ENCODE assay signal across 26 cellular contexts in genomic region chr4:33067221-33067620, GRCh38.
DNase-seq lines count a peak whose midpoint lies in the region; ATAC-seq, FAIRE-seq and TF ChIP-seq lines count a peak whose summit lies in the region.
"Had no signal": no experiment of that assay in that cellular context is flagged by ENCODE, and none has a peak within 500 bp of the region (broad histone marks: within the 10 kb centered on the region; RNA-seq: fewer than 3 reads in every experiment).

No MANE protein-coding gene starts in this region.

- no peaks in the 10 kb centered on the region for H3K4me1 ChIP-seq in PC-3 (ENCODE audit: insufficient read depth, low read length)
- H3K4me1 ChIP-seq: BLaER1 had no signal

- no peak overlapping the region for H2AFZ ChIP-seq in PC-3 (ENCODE audit: low read length)

- H3K27me3 ChIP-seq in PC-3 (ENCODE audit: low read length) = no peaks in the 10 kb centered on the region
- H3K27me3 ChIP-seq: BLaER1 had no signal

- BruUV-seq in PC-3 (replicated peaks; lab: Mats Ljungman, UMichigan) = no TSS peak

- H3K9me3 Mint-ChIP-seq in osteocyte (ENCODE audit: unreplicated experiment) = peaks cover 17% of the 10 kb centered on the region
- peaks cover 9% of the 10 kb centered on the region for H3K9me3 Mint-ChIP-seq in natural killer cell treated with Interleukin-12 subunit alpha and Interleukin-12 subunit beta and Interleukin-15 and Interleukin-18, amount 100 ng/mL, for 72 hours

- H3K4me3 Mint-ChIP-seq in osteocyte (ENCODE audit: unreplicated experiment) = no peak overlapping the region
- no peak overlapping the region for H3K4me3 Mint-ChIP-seq in natural killer cell treated with Interleukin-12 subunit alpha and Interleukin-12 subunit beta and Interleukin-15 and Interleukin-18, amount 100 ng/mL, for 72 hours
- H3K4me3 Mint-ChIP-seq: CD4-positive, CD25-positive, alpha-beta regulatory T cell had no signal

- no peaks in the 10 kb centered on the region for H3K79me2 ChIP-seq in PC-3 (ENCODE audit: low read length)

- CTCF ChIA-PET in PC-3 (lab: Charles Lee) = no interaction called here

- H3K27ac ChIP-seq in PC-3 (ENCODE audit: low read length) = no peak overlapping the region
- H3K27ac ChIP-seq: BLaER1, RWPE1 had no signal

- H3K4me2 ChIP-seq in PC-3 (ENCODE audit: low read length) = no peak overlapping the region
- H3K4me2 ChIP-seq: BLaER1 had no signal

- peaks cover 47% of the 10 kb centered on the region for H3K4me1 Mint-ChIP-seq in osteocyte (ENCODE audit: unreplicated experiment)
- H3K4me1 Mint-ChIP-seq in natural killer cell treated with Interleukin-12 subunit alpha and Interleukin-12 subunit beta and Interleukin-15 and Interleukin-18, amount 100 ng/mL, for 72 hours (ENCODE audit: low read depth in 2 of 2) = no peaks in the 10 kb centered on the region
- H3K4me1 Mint-ChIP-seq: CD4-positive, CD25-positive, alpha-beta regulatory T cell had no signal

- H3K36me3 Mint-ChIP-seq in osteocyte (ENCODE audit: unreplicated experiment) = peaks cover 5% of the 10 kb centered on the region
- no peaks in the 10 kb centered on the region for H3K36me3 Mint-ChIP-seq in natural killer cell treated with Interleukin-12 subunit alpha and Interleukin-12 subunit beta and Interleukin-15 and Interleukin-18, amount 100 ng/mL, for 72 hours
- H3K36me3 Mint-ChIP-seq: CD4-positive, CD25-positive, alpha-beta regulatory T cell had no signal

- FAIRE-seq in D721Med (lab: Jason Lieb, UNC) (peak; percentile 84), endometrium (lab: Jason Lieb, UNC) (peak; percentile 48), HTR-8/SVneo (lab: Jason Lieb, UNC) (no peak)
- FAIRE-seq: GM12878, HepG2, K562 had no signal

- no peaks in the 10 kb centered on the region for H3K9me2 ChIP-seq in PC-3 (replicated peaks; ENCODE audit: low read length)

- no peak overlapping the region for H3K9ac ChIP-seq in PC-3 (ENCODE audit: low read length)
- H3K9ac ChIP-seq: BLaER1 had no signal

- ATAC-seq in PC-3 = peak; percentile 56
- no peak for ATAC-seq in natural killer cell treated with Interleukin-12 subunit alpha and Interleukin-12 subunit beta and Interleukin-15 and Interleukin-18, amount 100 ng/mL, for 72 hours
- ATAC-seq: GM12878, HCT116, HepG2, K562 had no signal

- no peaks in the 10 kb centered on the region for H4K20me1 ChIP-seq in PC-3 (ENCODE audit: low read length)
- H4K20me1 ChIP-seq: BLaER1 had no signal

- H3F3A ChIP-seq in PC-3 (ENCODE audit: low read length, unreplicated experiment) = no peaks in the 10 kb centered on the region

- no peak for DNase-seq in D721Med (ENCODE audit: insufficient read length, low spot score)
- peak; percentile 24 for DNase-seq in PC-3
- no peak for DNase-seq in osteocyte (ENCODE audit: extremely low spot score, unreplicated experiment)
- DNase-seq in HTR-8/SVneo (ENCODE audit: insufficient read length, low spot score) = no peak
- no peak for DNase-seq in AG08395 (ENCODE audit: low spot score)
- DNase-seq in DMS53 (lab: John Stamatoyannopoulos, UW) = no peak
- DNase-seq in natural killer cell treated with Interleukin-12 subunit alpha and Interleukin-12 subunit beta and Interleukin-15 and Interleukin-18, amount 100 ng/mL, for 72 hours (ENCODE audit: low spot score) = no peak
- DNase-seq: 8988T; CD4-positive, CD25-positive, alpha-beta regulatory T cell; EL; GDM1; Kasumi-1; MV-4-11; NCI-H1105; NCI-H146; NCI-H2029; NCI-H446; NCI-H524 treated with DMSO at 0.1 percent for 48 hours; SHP77 had no signal

- POLR2A ChIA-PET in PC-3 (lab: Charles Lee; ENCODE audit: unreplicated experiment) = no interaction called here

- H3K4me3 ChIP-seq in PC-3 (ENCODE audit: low read length) = no peak overlapping the region
- H3K4me3 ChIP-seq: BLaER1, GM12878, K562 had no signal

- peak overlapping the region; percentile 23 for H3K27ac Mint-ChIP-seq in osteocyte (ENCODE audit: unreplicated experiment)
- no peak overlapping the region for H3K27ac Mint-ChIP-seq in natural killer cell treated with Interleukin-12 subunit alpha and Interleukin-12 subunit beta and Interleukin-15 and Interleukin-18, amount 100 ng/mL, for 72 hours
- H3K27ac Mint-ChIP-seq: CD4-positive, CD25-positive, alpha-beta regulatory T cell had no signal

- no peaks in the 10 kb centered on the region for H3K9me3 ChIP-seq in PC-3 (ENCODE audit: low read length)

- H3K27me3 Mint-ChIP-seq in osteocyte (ENCODE audit: unreplicated experiment) = no peaks in the 10 kb centered on the region
- H3K27me3 Mint-ChIP-seq in natural killer cell treated with Interleukin-12 subunit alpha and Interleukin-12 subunit beta and Interleukin-15 and Interleukin-18, amount 100 ng/mL, for 72 hours = no peaks in the 10 kb centered on the region
- H3K27me3 Mint-ChIP-seq: CD4-positive, CD25-positive, alpha-beta regulatory T cell had no signal

- H3K36me3 ChIP-seq in PC-3 (ENCODE audit: low read depth, low read length) = no peaks in the 10 kb centered on the region
- H3K36me3 ChIP-seq: BLaER1 had no signal

- TF ChIP-seq CTCF in D721Med (IDR thresholded peaks at IDR 0.05; ENCODE audit: insufficient read depth, missing control alignments) (no peak), PC-3 (conservative IDR thresholded peaks at IDR 0.05; ENCODE audit: low read depth, low read length) (no peak), osteocyte (IDR thresholded peaks at IDR 0.05) (no peak)

- intact Hi-C loops in PC-3 (cut with micrococcal nuclease) = no loop called here
